ENCODE assay signal across 1 cellular context in genomic region chr4:83320548-83320947, GRCh38.
A peak's percentile ranks its signal among the peaks of the same experiment; 100 is the strongest.
TF ChIP-seq lines count a peak whose summit lies in the region.

No MANE protein-coding gene starts in this region.

TF ChIP-seq in endothelial cell of umbilical vein, 7 proteins besides CTCF, POLR2A, EP300 and RAD21:
- TF ChIP-seq MAX (IDR thresholded peaks at IDR 0.05; ENCODE audit: insufficient read depth, insufficient read length) (no peak), EZH2 (IDR thresholded peaks at IDR 0.05; ENCODE audit: borderline replicate concordance, low read depth, low read length, severe bottlenecking) (no peak), GATA2 (IDR thresholded peaks at IDR 0.05; ENCODE audit: insufficient read depth, insufficient read length, low read depth, low read length) (peak; percentile 72), JUN (IDR thresholded peaks at IDR 0.05; ENCODE audit: borderline replicate concordance, insufficient read depth, insufficient read length, low read depth) (no peak), FOS (IDR thresholded peaks at IDR 0.05; ENCODE audit: borderline replicate concordance, insufficient read depth, low read length) (peak; percentile 61), POLR2AphosphoS5 (IDR thresholded peaks at IDR 0.05; ENCODE audit: insufficient read depth, low read depth, low read length) (peak; percentile 46)
